ENCODE assay signal across 17 cellular contexts in genomic region chr13:99740261-99740979, GRCh38.
"Had no signal": no experiment of that assay in that cellular context is flagged by ENCODE, and none has a peak within 500 bp of the region (broad histone marks: within the 10 kb centered on the region; RNA-seq: fewer than 3 reads in every experiment).

No MANE protein-coding gene starts in this region.

- H3K4me3 Mint-ChIP-seq: activated B cell treated with CpG ODN at 0.5 μM for 24 hours; activated naive CD8-positive, alpha-beta T cell; activated T-cell treated with anti-CD3 and anti-CD28 coated beads, Interleukin-2, amount 50 U/mL, for 4 hours; endodermal cell; immature natural killer cell; naive thymus-derived CD4-positive, alpha-beta T cell; T-helper 17 cell had no signal

- H3K4me1 Mint-ChIP-seq: immature natural killer cell had no signal

- H3K27ac Mint-ChIP-seq: activated B cell treated with CpG ODN at 0.5 μM for 24 hours; activated naive CD8-positive, alpha-beta T cell; endodermal cell; immature natural killer cell; T-helper 17 cell had no signal

- H3K27me3 Mint-ChIP-seq: activated B cell treated with CpG ODN at 0.5 μM for 24 hours; activated naive CD8-positive, alpha-beta T cell; T-helper 17 cell had no signal

- H3K27me3 ChIP-seq: right lobe of liver had no signal

- DNase-seq: activated B cell treated with CpG ODN at 0.5 μM for 24 hours; activated CD4-positive, alpha-beta T cell treated with anti-CD3 and anti-CD28 coated beads, Interleukin-2, amount 50 U/mL, for 1 hour; activated effector memory CD4-positive, alpha-beta T cell treated with anti-CD3 and anti-CD28 coated beads, Interleukin-2, amount 50 U/mL, for 16 hours; activated T-cell treated with anti-CD3 and anti-CD28 coated beads, Interleukin-2, amount 50 U/mL, for 4 hours; endodermal cell; glutamatergic neuron; immature natural killer cell; left cardiac atrium; naive thymus-derived CD4-positive, alpha-beta T cell; occipital lobe; right lobe of liver; stimulated activated CD4-positive, alpha-beta T cell treated with anti-CD3 and anti-CD28 coated beads, Interleukin-2, amount 100 ng/mL, for 24 hours; stimulated activated naive CD4-positive, alpha-beta T cell treated with Interleukin-2 at 50 U/mL for 16 hours; T-helper 17 cell; trophoblast cell had no signal

- H3K4me1 ChIP-seq: prostate gland, right lobe of liver had no signal

- H3K27ac ChIP-seq: prostate gland, right lobe of liver had no signal

- H3K4me3 ChIP-seq: prostate gland, right lobe of liver had no signal

- H3K9me3 Mint-ChIP-seq: activated B cell treated with CpG ODN at 0.5 μM for 24 hours; activated T-cell treated with anti-CD3 and anti-CD28 coated beads, Interleukin-2, amount 50 U/mL, for 4 hours; endodermal cell; immature natural killer cell; naive thymus-derived CD4-positive, alpha-beta T cell had no signal

- H3K36me3 Mint-ChIP-seq: activated naive CD8-positive, alpha-beta T cell; immature natural killer cell; naive thymus-derived CD4-positive, alpha-beta T cell had no signal

- H3K9me3 ChIP-seq: prostate gland, right lobe of liver had no signal

- H3K36me3 ChIP-seq: prostate gland, right lobe of liver had no signal

- ATAC-seq: activated T-cell treated with anti-CD3 and anti-CD28 coated beads, Interleukin-2, amount 50 U/mL, for 4 hours; left cardiac atrium; naive thymus-derived CD4-positive, alpha-beta T cell; right lobe of liver; T-helper 17 cell had no signal
